8 cellular contexts compared by ENCODE assay signal in the genomic region with DNA sequence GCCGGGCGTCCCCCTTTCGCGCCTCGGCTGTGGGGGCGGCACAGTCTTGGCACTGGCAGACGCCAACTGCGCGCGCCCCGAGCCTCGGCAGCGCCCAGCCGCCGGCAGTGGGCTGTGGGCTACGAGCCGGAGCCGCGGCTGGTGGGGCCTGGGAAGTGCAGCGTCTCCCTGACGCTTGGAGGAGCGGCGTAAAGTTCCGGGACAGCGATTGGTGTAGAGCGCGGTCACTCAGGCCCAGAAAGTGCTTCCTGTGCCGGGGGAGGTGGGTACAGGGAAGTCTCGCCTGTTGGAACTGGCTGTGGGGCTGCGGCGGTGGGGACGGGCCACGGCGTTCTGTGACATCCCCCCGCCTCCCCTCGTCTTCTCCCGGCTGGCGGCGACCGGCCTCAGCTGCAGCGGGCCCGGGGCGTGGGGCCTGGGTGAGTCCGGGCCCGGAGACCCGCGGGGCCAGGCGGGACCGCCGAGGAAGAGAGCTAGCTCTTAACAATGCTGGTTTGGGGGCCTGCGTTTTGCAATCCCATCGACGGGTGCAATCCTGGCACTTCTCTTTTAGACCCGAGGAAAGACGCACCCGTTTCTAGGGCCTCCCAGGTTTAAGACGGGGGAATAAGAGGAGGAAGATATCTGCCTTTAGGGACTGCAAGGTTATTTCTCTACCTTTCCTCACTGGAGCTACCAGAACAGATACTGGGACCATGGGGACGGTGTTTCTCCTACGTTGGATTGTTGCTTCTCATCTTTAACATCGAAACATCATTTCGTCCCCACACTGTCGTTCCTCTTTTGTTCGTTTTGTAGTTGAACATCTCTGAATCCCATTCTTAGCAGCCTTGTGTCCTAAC. TPM values are rescaled to one million over a fixed set of nuclear protein-coding genes. Genes with fewer than 3 reads are reported as not detected.
DNase-seq lines count a peak whose midpoint lies in the region; ATAC-seq, FAIRE-seq and TF ChIP-seq lines count a peak whose summit lies in the region.

A gene (minus strand): TSS at position 157 of the 842 bp plus-strand sequence. CDS start 233 bp downstream, outside the sequence.
A gene (plus strand): TSS at position 265 of the 842 bp plus-strand sequence. CDS start 4,575 bp downstream, outside the sequence.

- peak; percentile 27 for FAIRE-seq in urothelium cell line (lab: Jason Lieb, UNC)

- peaks cover 18% of the 10 kb centered on the region for H3K4me1 ChIP-seq in psoas muscle

- TF ChIP-seq CTCF in psoas muscle (IDR thresholded peaks at IDR 0.05): peak; percentile 31

- DNase-seq in NCI-H1694 treated with DMSO at 0.1 percent for 48 hours (lab: John Stamatoyannopoulos, UW): peak; percentile 91
- peak; percentile 89 to 93 (median 92) for DNase-seq in T-helper 17 cell
- peak; percentile 98 for DNase-seq in left ventricle myocardium superior
- peak; percentile 98 to 99 for DNase-seq in psoas muscle
- DNase-seq in urothelium cell line (ENCODE audit: low spot score): peak; percentile 97

- H3K4me3 ChIP-seq in psoas muscle: peak within 1 kb of the TSS; percentile 92

- peaks cover 27% of the 10 kb centered on the region for H3K4me1 Mint-ChIP-seq in T-helper 17 cell

- H3K36me3 Mint-ChIP-seq in T-helper 17 cell (ENCODE audit: low read depth): peaks cover 3% of the 10 kb centered on the region

- WGBS in psoas muscle, 3 donors: 0% methylated on average over 39 to 57 of the region's 63 CpGs

- peak; percentile 99 for ATAC-seq in HG02885 (IDR thresholded peaks at IDR 0.05; ENCODE audit: poor library complexity, unreplicated experiment)
- ATAC-seq in T-helper 17 cell: peak; percentile 99
- peak; percentile 100 for ATAC-seq in left ventricle myocardium superior
- ATAC-seq in psoas muscle: peak; percentile 100

- H3K9me3 ChIP-seq in T-helper 17 cell (ENCODE audit: control insufficient read depth, low read length, poor library complexity, severe bottlenecking): no peaks in the 10 kb centered on the region
- no peaks in the 10 kb centered on the region for H3K9me3 ChIP-seq in psoas muscle

- peaks cover 4 to 31% of the 10 kb centered on the region in 2 donors for H3K36me3 ChIP-seq in psoas muscle (ENCODE audit: insufficient read depth in 1 of 2, low read depth in 1 of 2)

- H3K4me3 Mint-ChIP-seq in T-helper 17 cell: peak within 1 kb of the TSS; percentile 97

- intact Hi-C loops in left ventricle myocardium superior (cut with micrococcal nuclease) (no loop called here), psoas muscle (cut with DNase I) (loop anchor here in 1 of 2 donors (2.0 kb wide), 1 partner anchor 186 kb away; no protein-coding TSS in a partner anchor)

- peak within 1 kb of the TSS; percentile 94 for H3K27ac Mint-ChIP-seq in T-helper 17 cell

- no peaks in the 10 kb centered on the region for H3K27me3 Mint-ChIP-seq in T-helper 17 cell

- H3K27me3 ChIP-seq in psoas muscle (ENCODE audit: insufficient read depth in 3 of 3, low read length in 2 of 3): no peaks in the 10 kb centered on the region

- TF ChIP-seq POLR2A in GM15510 (IDR thresholded peaks at IDR 0.05; ENCODE audit: borderline replicate concordance, extremely low read depth, insufficient read length): peak; percentile 55

- H3K27ac ChIP-seq in angular gyrus (ENCODE audit: low read depth, low read length) (peak within 1 kb of the TSS; percentile 72), psoas muscle (peak within 1 kb of the TSS; percentile 89)

RNA-seq across cellular contexts. Expression of the first gene that starts in this region (rescaled TPM):
- total RNA-seq in T-helper 17 cell (10 to 100 TPM in 1 of 2 donors, 1 to 10 TPM in 1; 9.2 to 18.2 TPM), left ventricle myocardium superior (17.9 TPM), psoas muscle (10 to 100 TPM; 19.1 to 33.5 (median 29.8) TPM)
- 10 to 100 TPM; 22.7 to 51.1 (median 37.2) TPM for polyA plus RNA-seq in psoas muscle

RNA-seq across cellular contexts. Expression of the second gene that starts in this region (rescaled TPM):
- total RNA-seq in T-helper 17 cell (10 to 100 TPM; 24.7 to 27.3 TPM), left ventricle myocardium superior (17.0 TPM), psoas muscle (10 to 100 TPM; 20.6 to 24.3 (median 23.9) TPM)
- polyA plus RNA-seq in psoas muscle: 10 to 100 TPM; 10.5 to 17.0 (median 11.3) TPM

Comparison
In these comparisons a context has a peak if more than half of its experiments do, and no peak if none do; other contexts are left out.
1. Peak in every context shown above with its lines: DNase-seq, ATAC-seq, H3K4me3 ChIP-seq and H3K27ac ChIP-seq.